Comparison of ENCODE assay signal across 8 cellular contexts in the genomic region with DNA sequence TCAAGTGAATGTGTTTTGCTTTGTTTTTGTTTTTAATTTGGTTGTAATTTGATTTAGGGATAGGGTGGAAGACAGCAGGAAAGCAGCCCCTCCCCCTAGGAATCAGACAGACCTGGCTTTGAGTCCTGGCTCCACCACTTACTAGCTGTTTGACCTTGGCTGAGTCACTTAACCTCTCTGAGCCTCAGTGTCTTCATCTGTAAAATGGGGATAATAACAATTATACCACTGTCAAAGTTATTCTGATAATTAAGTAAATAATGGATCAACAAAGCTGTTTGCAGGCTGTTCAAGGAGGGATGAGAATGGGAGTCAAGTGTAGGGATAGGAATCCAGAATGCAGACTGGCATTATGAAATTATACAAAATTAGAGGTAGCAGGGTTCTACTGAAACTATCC. TPM values are rescaled to one million over a fixed set of nuclear protein-coding genes. Genes with fewer than 3 reads are reported as not detected.
A peak's percentile ranks its signal among the peaks of the same experiment; 100 is the strongest.
DNase-seq lines count a peak whose midpoint lies in the region; ATAC-seq and TF ChIP-seq lines count a peak whose summit lies in the region.

No MANE protein-coding gene starts in this region.

- peaks cover 0 to 7% of the 10 kb centered on the region in 2 donors for H3K36me3 ChIP-seq in lung (ENCODE audit: control insufficient read depth in 2 of 2, insufficient read depth in 2 of 2, low read length in 2 of 2)
- peaks cover 0 to 25% (median 3%) of the 10 kb centered on the region in 3 donors for H3K36me3 ChIP-seq in tibial nerve

- H3K27ac Mint-ChIP-seq in activated T-cell treated with anti-CD3 and anti-CD28 coated beads, Interleukin-2, amount 50 U/mL, for 24 hours: peak overlapping the region; percentile 100

- peaks cover 21% of the 10 kb centered on the region for H3K4me1 Mint-ChIP-seq in activated T-cell treated with anti-CD3 and anti-CD28 coated beads, Interleukin-2, amount 50 U/mL, for 24 hours (ENCODE audit: low read depth)

- H3K4me3 ChIP-seq in astrocyte of the cerebellum (ENCODE audit: low read depth, low read length) (peak overlapping the region; percentile 60), lung (no peak overlapping the region), tibial nerve (peak overlapping the region in 3 of 4 donors; percentile 37 to 70 (median 67))

- H3K36me3 Mint-ChIP-seq in activated T-cell treated with anti-CD3 and anti-CD28 coated beads, Interleukin-2, amount 50 U/mL, for 24 hours (ENCODE audit: low read depth): peaks cover 47% of the 10 kb centered on the region

- peak overlapping the region; percentile 98 for H3K4me3 Mint-ChIP-seq in activated T-cell treated with anti-CD3 and anti-CD28 coated beads, Interleukin-2, amount 50 U/mL, for 24 hours

- TF ChIP-seq CTCF in astrocyte of the cerebellum (IDR thresholded peaks at IDR 0.05; ENCODE audit: low read depth, low read length, missing control alignments) (no peak), lung (IDR thresholded peaks at IDR 0.05; ENCODE audit: control extremely low read depth, extremely low read depth) (no peak), tibial nerve (IDR thresholded peaks at IDR 0.05) (no peak)

- H3K9me3 Mint-ChIP-seq in activated T-cell treated with anti-CD3 and anti-CD28 coated beads, Interleukin-2, amount 50 U/mL, for 24 hours: no peaks in the 10 kb centered on the region

- H3K27me3 ChIP-seq in lung (ENCODE audit: control insufficient read depth, insufficient read depth): no peaks in the 10 kb centered on the region
- peaks cover 0 to 4% of the 10 kb centered on the region in 2 donors for H3K27me3 ChIP-seq in tibial nerve

- H3K27ac ChIP-seq in lung (ENCODE audit: low read depth in 1 of 2, low read length in 1 of 2): peak overlapping the region; percentile 97
- H3K27ac ChIP-seq in tibial nerve: peak overlapping the region; percentile 91 to 99 (median 98)

- in situ Hi-C loops in astrocyte of the cerebellum (cut with HindIII; ENCODE audit: low sequenced_read_pairs): loop anchor here (25.0 kb wide), 1 partner anchor 99 kb away; no protein-coding TSS in a partner anchor

- H3K4me1 ChIP-seq in lung (ENCODE audit: control insufficient read depth in 2 of 2, insufficient read depth in 2 of 2, low read length in 2 of 2) (no peaks in the 10 kb centered on the region), tibial nerve (peaks cover 0 to 15% (median 6%) of the 10 kb centered on the region in 4 donors)

- ATAC-seq in lung (ENCODE audit: insufficient read depth, low FRiP score) (no peak), HG03097 (IDR thresholded peaks at IDR 0.05; ENCODE audit: low FRiP score, unreplicated experiment) (no peak)

- no peak for DNase-seq in activated T-cell treated with anti-CD3 and anti-CD28 coated beads, Interleukin-2, amount 50 U/mL, for 24 hours
- no peak for DNase-seq in activated T-cell treated with anti-CD3 and anti-CD28 coated beads for 4 hours
- no peak for DNase-seq in astrocyte of the cerebellum (ENCODE audit: low read depth)
- DNase-seq in lung (ENCODE audit: low spot score): no peak
- no peak for DNase-seq in tibial nerve (ENCODE audit: low spot score in 2 of 2)
- no peak for DNase-seq in NCI-H2196 treated with DMSO at 0.1 percent for 48 hours (lab: John Stamatoyannopoulos, UW; ENCODE audit: unreplicated experiment)
- no peak for DNase-seq in AML-193 (lab: John Stamatoyannopoulos, UW)

- no peaks in the 10 kb centered on the region for H3K27me3 Mint-ChIP-seq in activated T-cell treated with anti-CD3 and anti-CD28 coated beads, Interleukin-2, amount 50 U/mL, for 24 hours

- no peaks in the 10 kb centered on the region for H3K9me3 ChIP-seq in lung (ENCODE audit: control insufficient read depth in 2 of 2, insufficient read depth in 1 of 2, low read length in 1 of 2)
- no peaks in the 10 kb centered on the region for H3K9me3 ChIP-seq in tibial nerve

- no peak for TF ChIP-seq POLR2A in tibial nerve (IDR thresholded peaks at IDR 0.05)

- no peak for TF ChIP-seq EP300 in tibial nerve (IDR thresholded peaks at IDR 0.05)

RNA-seq across cellular contexts. Expression of a gene that starts 1.2 kb away (rescaled TPM):
- total RNA-seq in lung: 10 to 100 TPM; 11.3 to 45.4 TPM
- 10 to 100 TPM; 50.4 to 72.0 TPM for polyA plus RNA-seq in lung
- 10 to 100 TPM; 20.8 to 36.7 (median 30.8) TPM for total RNA-seq in tibial nerve

RNA-seq across cellular contexts. Expression of a gene that starts 5.6 kb away (rescaled TPM):
- total RNA-seq in lung (not detected), tibial nerve (not detected)
- not detected for polyA plus RNA-seq in lung

RNA-seq across cellular contexts. Expression of a gene that starts 8.2 kb away (rescaled TPM):
- total RNA-seq in lung (100 to 1,000 TPM in 1 of 2 donors, 10 to 100 TPM in 1; 51.2 to 117 TPM), tibial nerve (100 to 1,000 TPM; 116 to 133 (median 128) TPM)
- polyA plus RNA-seq in lung: 100 to 1,000 TPM; 104 to 231 TPM

RNA-seq across cellular contexts. Expression of a gene that starts 24.2 kb away (rescaled TPM):
- 1 to 10 TPM; 5.1 to 6.5 TPM for total RNA-seq in lung
- 10 to 100 TPM in 1 of 2 donors, 1 to 10 TPM in 1; 1.1 to 14.0 TPM for polyA plus RNA-seq in lung
- total RNA-seq in tibial nerve: under 1 TPM in 1 of 4 donors, not detected in 3; 0.63 TPM

RNA-seq across cellular contexts. Expression of a gene that starts 30.6 kb away (rescaled TPM):
- total RNA-seq in lung (10 to 100 TPM; 28.7 to 29.6 TPM), tibial nerve (10 to 100 TPM in 1 of 4 donors, 1 to 10 TPM in 3; 7.3 to 10.8 (median 9.2) TPM)
- polyA plus RNA-seq in lung: 10 to 100 TPM; 10.4 to 10.9 TPM
